27 cellular contexts compared by ENCODE assay signal in the genomic region with DNA sequence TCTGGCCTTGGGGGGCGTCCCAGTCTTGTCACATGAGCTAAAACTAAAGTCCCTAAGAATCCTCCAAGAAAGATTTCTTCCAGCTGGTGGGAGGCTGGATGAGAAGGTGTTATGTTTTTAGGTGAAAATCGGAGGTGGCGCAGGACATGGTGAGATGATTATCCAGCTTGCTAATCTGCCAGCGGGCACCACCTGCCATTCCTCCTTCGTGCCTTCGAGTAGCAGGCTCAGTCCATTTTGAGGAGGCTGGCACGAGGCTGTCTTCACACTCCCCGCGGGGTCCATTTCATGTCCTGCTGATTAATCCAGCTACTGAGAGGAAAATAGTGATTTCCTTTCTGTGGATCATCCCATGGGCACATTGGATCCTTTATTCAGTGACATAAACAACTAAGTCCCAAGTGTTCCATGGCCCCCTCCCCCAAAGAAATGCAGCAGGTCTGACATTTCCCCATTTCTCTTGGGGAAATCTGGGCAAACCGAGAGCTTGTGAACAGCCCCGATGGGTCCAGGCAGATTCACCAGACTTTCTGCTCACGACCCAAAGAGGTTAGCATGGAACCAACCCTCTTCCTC.
"Had no signal": no experiment of that assay in that cellular context is flagged by ENCODE, and none has a peak within 500 bp of the region (broad histone marks: within the 10 kb centered on the region; RNA-seq: fewer than 3 reads in every experiment).

No MANE protein-coding gene starts in this region.

- H3K9me3 ChIP-seq: breast epithelium, lower lobe of right lung, mucosa of descending colon, spleen, tibial artery had no signal

- ATAC-seq: activated CD4-positive, alpha-beta T cell treated with anti-CD3 and anti-CD28 coated beads for 36 hours; activated CD8-positive, alpha-beta T cell treated with anti-CD3 and anti-CD28 coated beads for 36 hours; lower lobe of right lung; mucosa of descending colon; T-helper 17 cell had no signal

- H3K27ac Mint-ChIP-seq: activated B cell treated with CpG ODN at 0.5 μM for 24 hours; activated CD4-positive, alpha-beta T cell treated with anti-CD3 and anti-CD28 coated beads for 36 hours; activated CD8-positive, alpha-beta T cell treated with anti-CD3 and anti-CD28 coated beads for 36 hours; activated naive CD4-positive, alpha-beta T cell treated with anti-CD3 and anti-CD28 coated beads for 36 hours; activated naive CD8-positive, alpha-beta T cell treated with anti-CD3 and anti-CD28 coated beads, Interleukin-2, amount 10 ng/mL, durations not matched to agents 7 days and 5 days; activated T-cell treated with anti-CD3 and anti-CD28 coated beads, Interleukin-2, amount 50 U/mL, for 24 hours; activated T-helper 2 cell treated with anti-CD3 and anti-CD28 coated beads, Interferon-gamma antibody, Interleukin-2, Interleukin-4, amounts not matched to agents 10 μg/mL and 5 μg/mL and 100 μg/mL, durations not matched to agents 14 hours and 24 hours and 36 hours; progenitor cell of endocrine pancreas; stimulated activated naive CD8-positive, alpha-beta T cell treated with anti-CD3 and anti-CD28 coated beads, Interleukin-15, Interleukin-2, amounts not matched to agents 100 ng/mL and 50 ng/mL, for 24 hours; T-helper 17 cell had no signal

- H3K4me1 Mint-ChIP-seq: T-helper 17 cell had no signal

- H3K4me3 ChIP-seq: breast epithelium, lower lobe of right lung, mucosa of descending colon, spleen, tibial artery had no signal

- H3K9me3 Mint-ChIP-seq: activated B cell treated with CpG ODN at 0.5 μM for 24 hours; activated CD8-positive, alpha-beta T cell treated with anti-CD3 and anti-CD28 coated beads for 36 hours; activated naive CD4-positive, alpha-beta T cell treated with anti-CD3 and anti-CD28 coated beads for 36 hours; activated naive CD8-positive, alpha-beta T cell treated with anti-CD3 and anti-CD28 coated beads, Interleukin-2, amount 10 ng/mL, durations not matched to agents 7 days and 5 days; activated T-cell treated with anti-CD3 and anti-CD28 coated beads, Interleukin-2, amount 50 U/mL, for 24 hours; activated T-helper 2 cell treated with anti-CD3 and anti-CD28 coated beads, Interferon-gamma antibody, Interleukin-2, Interleukin-4, amounts not matched to agents 10 μg/mL and 5 μg/mL and 100 μg/mL, durations not matched to agents 14 hours and 24 hours and 36 hours; neural crest cell; stimulated activated naive CD8-positive, alpha-beta T cell treated with anti-CD3 and anti-CD28 coated beads, Interleukin-15, Interleukin-2, amounts not matched to agents 100 ng/mL and 50 ng/mL, for 24 hours had no signal

- H3K27me3 Mint-ChIP-seq: activated naive CD8-positive, alpha-beta T cell treated with anti-CD3 and anti-CD28 coated beads, Interleukin-2, amount 10 ng/mL, durations not matched to agents 7 days and 5 days had no signal

- H3K4me3 Mint-ChIP-seq: activated B cell treated with CpG ODN at 0.5 μM for 24 hours; activated CD4-positive, alpha-beta T cell treated with anti-CD3 and anti-CD28 coated beads for 36 hours; activated CD8-positive, alpha-beta T cell treated with anti-CD3 and anti-CD28 coated beads for 36 hours; activated naive CD4-positive, alpha-beta T cell treated with anti-CD3 and anti-CD28 coated beads for 36 hours; activated naive CD8-positive, alpha-beta T cell treated with anti-CD3 and anti-CD28 coated beads, Interleukin-2, amount 10 ng/mL, durations not matched to agents 7 days and 5 days; activated T-cell treated with anti-CD3 and anti-CD28 coated beads, Interleukin-2, amount 50 U/mL, for 24 hours; neural crest cell; stimulated activated naive CD8-positive, alpha-beta T cell treated with anti-CD3 and anti-CD28 coated beads, Interleukin-15, Interleukin-2, amounts not matched to agents 100 ng/mL and 50 ng/mL, for 24 hours; T-helper 17 cell had no signal

- H3K36me3 Mint-ChIP-seq: naive B cell had no signal

- H3K4me1 ChIP-seq: breast epithelium had no signal

- H3K27ac ChIP-seq: breast epithelium, lower lobe of right lung, spleen, tibial artery had no signal

- H3K36me3 ChIP-seq: breast epithelium, lower lobe of right lung, spleen, tibial artery had no signal

- DNase-seq: activated B cell treated with CpG ODN at 0.5 μM for 24 hours; activated CD4-positive, alpha-beta T cell treated with anti-CD3 and anti-CD28 coated beads for 36 hours; activated CD8-positive, alpha-beta T cell treated with anti-CD3 and anti-CD28 coated beads for 36 hours; activated naive CD4-positive, alpha-beta T cell treated with anti-CD3 and anti-CD28 coated beads for 36 hours; activated naive CD8-positive, alpha-beta T cell treated with anti-CD3 and anti-CD28 coated beads, Interleukin-2, amount 10 ng/mL, durations not matched to agents 7 days and 5 days; activated T-cell treated with anti-CD3 and anti-CD28 coated beads, Interleukin-2, amount 50 U/mL, for 24 hours; amniotic stem cell; cortex of kidney; effector CD4-positive, alpha-beta T cell; foreskin fibroblast; kidney; lower lobe of right lung; mesendoderm; naive B cell; retina; spleen; stimulated activated CD4-positive, alpha-beta T cell treated with anti-CD3 and anti-CD28 coated beads, Interleukin-4, amount 100 ng/mL, for 1 hour; substantia nigra; SW 1271; T-helper 17 cell had no signal
